19 cellular contexts compared by ENCODE assay signal in the genomic region with DNA sequence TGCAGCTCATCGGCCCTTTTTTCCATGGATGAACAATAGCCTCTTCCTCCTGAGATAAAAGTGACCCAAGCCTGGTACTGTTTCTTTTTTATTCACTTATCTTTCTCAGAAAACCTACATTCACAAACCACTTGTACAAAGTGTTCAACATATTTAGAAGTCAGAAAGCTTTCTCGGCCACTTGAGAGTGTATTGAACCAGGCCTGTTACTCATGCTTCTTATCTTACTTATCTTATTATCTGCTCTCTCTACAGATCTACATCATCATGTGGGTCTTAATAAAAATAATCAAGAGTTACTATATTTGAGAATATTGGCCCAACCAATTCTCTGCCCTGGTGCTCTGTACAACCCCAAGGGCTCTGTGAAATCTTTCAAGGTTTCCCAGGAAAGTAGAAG.
DNase-seq lines count a peak whose midpoint lies in the region; ATAC-seq, FAIRE-seq and TF ChIP-seq lines count a peak whose summit lies in the region.
"Had no signal": no experiment of that assay in that cellular context is flagged by ENCODE, and none has a peak within 500 bp of the region (broad histone marks: within the 10 kb centered on the region; RNA-seq: fewer than 3 reads in every experiment).

No MANE protein-coding gene starts in this region.

- H3K27ac ChIP-seq in endothelial cell of umbilical vein (ENCODE audit: insufficient read depth, low read depth, low read length) (peak overlapping the region; percentile 64), osteoblast (ENCODE audit: low read depth, low read length) (peak overlapping the region; percentile 96), upper lobe of left lung (no peak overlapping the region)

- no peaks in the 10 kb centered on the region for H3K36me3 Mint-ChIP-seq in Caco-2 (ENCODE audit: insufficient read depth, unreplicated experiment)
- H3K36me3 Mint-ChIP-seq: activated CD4-positive, alpha-beta memory T cell treated with anti-CD3 and anti-CD28 coated beads for 36 hours; activated naive CD8-positive, alpha-beta T cell treated with anti-CD3 and anti-CD28 coated beads, Interleukin-2, amount 10 ng/mL, durations not matched to agents 7 days and 5 days had no signal

- peak overlapping the region; percentile 10 for H3K4me3 Mint-ChIP-seq in Caco-2 (ENCODE audit: unreplicated experiment)
- H3K4me3 Mint-ChIP-seq: activated CD4-positive, alpha-beta memory T cell treated with anti-CD3 and anti-CD28 coated beads for 36 hours; activated naive CD8-positive, alpha-beta T cell treated with anti-CD3 and anti-CD28 coated beads, Interleukin-2, amount 10 ng/mL, durations not matched to agents 7 days and 5 days; activated T-cell treated with anti-CD3 and anti-CD28 coated beads, Interleukin-2, amount 50 U/mL, for 72 hours had no signal

- H3K9ac ChIP-seq in endothelial cell of umbilical vein (replicated peaks; ENCODE audit: extremely low read depth, insufficient read depth, low read length) = no peak overlapping the region

- no TSS peak for BruUV-seq in Caco-2 (replicated peaks; lab: Mats Ljungman, UMichigan)
- no TSS peak for BruUV-seq in endothelial cell of umbilical vein (replicated peaks; lab: Mats Ljungman, UMichigan)

- dilution Hi-C loops in endothelial cell of umbilical vein (cut with MboI; ENCODE audit: extremely low pct_ligation_motif_present, low sequenced_read_pairs) = no loop called here

- H3K36me3 ChIP-seq in Caco-2 (ENCODE audit: control insufficient read depth, insufficient read depth, low read length) (no peaks in the 10 kb centered on the region), endothelial cell of umbilical vein (ENCODE audit: control insufficient read depth in 2 of 2, extremely low read depth in 1 of 2, insufficient read depth in 2 of 2, low read length in 2 of 2) (peaks cover 0 to 3% of the 10 kb centered on the region in 2 experiments), osteoblast (ENCODE audit: insufficient read depth, low read length) (no peaks in the 10 kb centered on the region), upper lobe of left lung (no peaks in the 10 kb centered on the region)

- TF ChIP-seq CTCF in Caco-2 (IDR thresholded peaks at IDR 0.05; ENCODE audit: insufficient read depth in 1 of 2, low read depth in 1 of 2, low read length in 1 of 2, severe bottlenecking in 1 of 2, unreplicated experiment in 1 of 2) (no peak), endothelial cell of umbilical vein (IDR thresholded peaks at IDR 0.05; ENCODE audit: extremely low read depth in 1 of 2, insufficient read depth in 1 of 2, low read depth in 1 of 2, low read length in 2 of 2) (no peak), osteoblast (IDR thresholded peaks at IDR 0.05; ENCODE audit: extremely low read depth, low read depth, low read length) (no peak), upper lobe of left lung (IDR thresholded peaks at IDR 0.05) (no peak)

- no peaks in the 10 kb centered on the region for H3K9me1 ChIP-seq in endothelial cell of umbilical vein (replicated peaks; ENCODE audit: control insufficient read depth, extremely low read depth, insufficient read depth, low read length)

- H4K20me1 ChIP-seq in endothelial cell of umbilical vein (replicated peaks; ENCODE audit: control insufficient read depth, extremely low read depth, insufficient read depth, low read length) = no peaks in the 10 kb centered on the region
- no peaks in the 10 kb centered on the region for H4K20me1 ChIP-seq in osteoblast (ENCODE audit: insufficient read depth, low read length)

- H3K4me1 ChIP-seq in Caco-2 = peaks cover 35% of the 10 kb centered on the region
- H3K4me1 ChIP-seq in endothelial cell of umbilical vein (ENCODE audit: control insufficient read depth, extremely low read depth, insufficient read depth, low read length) = peaks cover 32% of the 10 kb centered on the region
- H3K4me1 ChIP-seq in osteoblast (ENCODE audit: insufficient read depth, low read length) = peaks cover 53% of the 10 kb centered on the region
- peaks cover 0 to 3% (median 0%) of the 10 kb centered on the region in 4 donors for H3K4me1 ChIP-seq in upper lobe of left lung

- POLR2A ChIA-PET in Caco-2 (lab: Charles Lee) = no interaction called here
- POLR2A ChIA-PET in endothelial cell of umbilical vein (lab: Charles Lee) = no interaction called here

- intact Hi-C loops in Caco-2 (cut with micrococcal nuclease; ENCODE audit: unreplicated experiment) (loop anchor here (5.0 kb wide), 1 partner anchor 154 kb away; no protein-coding TSS in a partner anchor), endothelial cell of umbilical vein (cut with micrococcal nuclease) (no loop called here)

- peak overlapping the region; percentile 83 for H3K27ac Mint-ChIP-seq in Caco-2 (ENCODE audit: unreplicated experiment)
- H3K27ac Mint-ChIP-seq: activated CD4-positive, alpha-beta memory T cell treated with anti-CD3 and anti-CD28 coated beads for 36 hours; activated naive CD8-positive, alpha-beta T cell treated with anti-CD3 and anti-CD28 coated beads, Interleukin-2, amount 10 ng/mL, durations not matched to agents 7 days and 5 days; activated T-cell treated with anti-CD3 and anti-CD28 coated beads, Interleukin-2, amount 50 U/mL, for 72 hours had no signal

- ATAC-seq in HG02938 (IDR thresholded peaks at IDR 0.05; ENCODE audit: unreplicated experiment) (no peak), GM19351 (IDR thresholded peaks at IDR 0.05; ENCODE audit: unreplicated experiment) (no peak), upper lobe of left lung (ENCODE audit: low FRiP score in 2 of 2) (no peak), HG03342 (IDR thresholded peaks at IDR 0.05; ENCODE audit: unreplicated experiment) (no peak)
- ATAC-seq: activated T-cell treated with anti-CD3 and anti-CD28 coated beads, Interleukin-2, amount 50 U/mL, for 72 hours had no signal

- peaks cover 7% of the 10 kb centered on the region; the same call in 1 of the 2 replicates for H3K9me3 ChIP-seq in Caco-2
- H3K9me3 ChIP-seq in endothelial cell of umbilical vein (replicated peaks; ENCODE audit: control insufficient read depth, insufficient read depth, low read length) = no peaks in the 10 kb centered on the region
- H3K9me3 ChIP-seq in osteoblast (ENCODE audit: low read depth, low read length) = no peaks in the 10 kb centered on the region
- peaks cover 0 to 5% (median 0%) of the 10 kb centered on the region in 4 donors for H3K9me3 ChIP-seq in upper lobe of left lung

- no peak for FAIRE-seq in endothelial cell of umbilical vein (lab: Jason Lieb, UNC)
- FAIRE-seq: endometrium had no signal

- DNase-seq in Caco-2 (no peak), OCI-M1 (lab: John Stamatoyannopoulos, UW) (peak; percentile 19), endothelial cell of umbilical vein (ENCODE audit: low read depth, low spot score) (no peak), osteoblast (ENCODE audit: insufficient read length, low spot score, missing footprints) (no peak), upper lobe of left lung (no peak)
- DNase-seq: activated CD4-positive, alpha-beta memory T cell treated with anti-CD3 and anti-CD28 coated beads for 36 hours; activated naive CD8-positive, alpha-beta T cell treated with anti-CD3 and anti-CD28 coated beads, Interleukin-2, amount 10 ng/mL, durations not matched to agents 7 days and 5 days; activated T-cell treated with anti-CD3 and anti-CD28 coated beads, Interleukin-2, amount 50 U/mL, for 72 hours; AML-193; DMS79; midbrain; NCI-H187; NCI-H526; stimulated activated naive CD4-positive, alpha-beta T cell; SW 1271 had no signal

- no peak for TF ChIP-seq EP300 in upper lobe of left lung (IDR thresholded peaks at IDR 0.05)

- WGBS in upper lobe of left lung, 2 donors = 82 to 86% methylated on average over 2 of the region's 2 CpGs

- H3K79me2 ChIP-seq in endothelial cell of umbilical vein (ENCODE audit: control insufficient read depth, insufficient read depth, low read length) (peaks cover 25% of the 10 kb centered on the region), osteoblast (ENCODE audit: insufficient read depth, low read length) (no peaks in the 10 kb centered on the region)

- H3K4me2 ChIP-seq in endothelial cell of umbilical vein (ENCODE audit: insufficient read depth, low read length) = peak overlapping the region; percentile 51
- H3K4me2 ChIP-seq in osteoblast (ENCODE audit: insufficient read depth, low read length) = peak overlapping the region; percentile 51

- no peak overlapping the region for H2AFZ ChIP-seq in endothelial cell of umbilical vein (ENCODE audit: low read depth, low read length)
- no peak overlapping the region for H2AFZ ChIP-seq in osteoblast (ENCODE audit: low read length)

- H3K9me3 Mint-ChIP-seq in Caco-2 (ENCODE audit: unreplicated experiment) = peaks cover 41% of the 10 kb centered on the region
- H3K9me3 Mint-ChIP-seq: activated CD4-positive, alpha-beta memory T cell treated with anti-CD3 and anti-CD28 coated beads for 36 hours; activated naive CD8-positive, alpha-beta T cell treated with anti-CD3 and anti-CD28 coated beads, Interleukin-2, amount 10 ng/mL, durations not matched to agents 7 days and 5 days; activated T-cell treated with anti-CD3 and anti-CD28 coated beads, Interleukin-2, amount 50 U/mL, for 72 hours had no signal

- CTCF ChIA-PET in Caco-2 (lab: Charles Lee) (no interaction called here), endothelial cell of umbilical vein (lab: Charles Lee) (interaction anchor here (0.7 kb wide), 1 partner anchor 317 kb away, joined by 3 read pairs; no protein-coding TSS in a partner anchor)

- H3K27me3 ChIP-seq in Caco-2 (replicated peaks; ENCODE audit: control insufficient read depth, insufficient read depth, low read length) (no peaks in the 10 kb centered on the region), endothelial cell of umbilical vein (ENCODE audit: control insufficient read depth in 2 of 2, insufficient read depth in 2 of 2, low read length in 2 of 2) (no peaks in the 10 kb centered on the region), osteoblast (ENCODE audit: insufficient read depth, low read length) (no peaks in the 10 kb centered on the region), upper lobe of left lung (no peaks in the 10 kb centered on the region)

- H3K4me1 Mint-ChIP-seq in Caco-2 (ENCODE audit: low read depth, unreplicated experiment) = peaks cover 32% of the 10 kb centered on the region
- H3K4me1 Mint-ChIP-seq: activated naive CD8-positive, alpha-beta T cell treated with anti-CD3 and anti-CD28 coated beads, Interleukin-2, amount 10 ng/mL, durations not matched to agents 7 days and 5 days had no signal

- H3K4me3 ChIP-seq in Caco-2 (ENCODE audit: low read depth, low read length) (no peak overlapping the region), endothelial cell of umbilical vein (replicated peaks in 1 of 3; ENCODE audit: insufficient read depth in 1 of 3, low read depth in 1 of 3, low read length in 3 of 3) (no peak overlapping the region), osteoblast (ENCODE audit: insufficient read depth, low read length) (no peak overlapping the region), upper lobe of left lung (no peak overlapping the region)

- TF ChIP-seq POLR2A in endothelial cell of umbilical vein (IDR thresholded peaks at IDR 0.05; ENCODE audit: low read depth, low read length) (no peak), upper lobe of left lung (IDR thresholded peaks at IDR 0.05) (no peak)

- no peaks in the 10 kb centered on the region for H3K27me3 Mint-ChIP-seq in Caco-2 (ENCODE audit: insufficient read depth, unreplicated experiment)

TF ChIP-seq in endothelial cell of umbilical vein, 7 proteins besides CTCF, POLR2A, EP300 and RAD21:
- TF ChIP-seq GATA2 (IDR thresholded peaks at IDR 0.05; ENCODE audit: insufficient read depth, insufficient read length, low read depth, low read length) (peak; percentile 43), MYC (IDR thresholded peaks at IDR 0.05; ENCODE audit: low read depth, low read length) (no peak)

Comparison
In these comparisons a context has a peak if more than half of its experiments do, and no peak if none do; other contexts are left out.
1. H3K27ac ChIP-seq: peak in endothelial cell of umbilical vein (single experiment) and osteoblast (single experiment); none in upper lobe of left lung (0 of 4).